In the genomic region with DNA sequence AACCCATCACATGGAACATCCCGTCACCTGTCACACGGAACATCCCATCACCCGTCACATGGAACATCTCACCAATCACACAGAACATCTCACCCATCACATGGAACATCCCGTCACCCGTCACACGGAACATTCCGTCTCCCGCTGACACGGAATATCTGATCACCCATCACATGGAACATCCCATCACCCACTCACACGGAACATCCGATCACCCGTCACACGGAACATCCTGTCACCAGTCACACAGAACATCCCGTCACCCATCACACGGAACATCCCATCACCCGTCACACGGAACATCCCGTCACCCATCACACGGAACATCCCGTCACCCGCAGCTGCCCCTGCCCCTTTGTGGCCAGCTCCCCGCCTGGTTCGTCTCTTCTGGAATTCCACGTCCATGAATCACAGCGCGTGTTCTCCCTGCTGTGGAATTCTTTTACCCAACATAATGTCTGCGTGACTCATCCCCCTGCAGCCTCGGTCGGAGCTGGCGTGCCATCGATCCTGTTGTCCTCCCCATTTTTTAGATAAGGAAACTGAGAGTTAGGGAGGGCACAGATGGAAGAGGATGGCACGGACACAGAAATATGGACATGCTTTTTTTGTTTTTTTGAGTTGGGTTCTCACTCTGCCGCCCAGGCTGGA, we compare ENCODE assay signal across 15 cellular contexts. TPM values are rescaled to one million over a fixed set of nuclear protein-coding genes. Genes with fewer than 3 reads are reported as not detected.
A peak's percentile ranks its signal among the peaks of the same experiment; 100 is the strongest.
DNase-seq lines count a peak whose midpoint lies in the region; ATAC-seq, FAIRE-seq and TF ChIP-seq lines count a peak whose summit lies in the region.
"Had no signal": no experiment of that assay in that cellular context is flagged by ENCODE, and none has a peak within 500 bp of the region (broad histone marks: within the 10 kb centered on the region; RNA-seq: fewer than 3 reads in every experiment).

No MANE protein-coding gene starts in this region.

- H3K4me2 ChIP-seq in K562 (ENCODE audit: insufficient read depth, low read length): no peak overlapping the region

- peaks cover 24% of the 10 kb centered on the region for H3K79me2 ChIP-seq in K562 (ENCODE audit: control insufficient read depth, insufficient read depth, low read length)

- TF ChIP-seq POLR2A in K562 (conservative IDR thresholded peaks at IDR 0.05) (no peak), gastrocnemius medialis (IDR thresholded peaks at IDR 0.05) (no peak)

- intact Hi-C loops in K562 (cut with micrococcal nuclease): no loop called here
- intact Hi-C loops in gastrocnemius medialis (cut with DNase I; ENCODE audit: low total_unique reads): no loop called here
- intact Hi-C loops in activated CD4-positive, alpha-beta T cell treated with anti-CD3 and anti-CD28 coated beads, Interleukin-2, amount 10 ng/mL, durations not matched to agents 24 days and 14 days (cut with micrococcal nuclease): no loop called here

- H4K20me1 ChIP-seq in K562 (replicated peaks; ENCODE audit: control insufficient read depth, insufficient read depth, low read length): no peaks in the 10 kb centered on the region

- H3K36me3 ChIP-seq in K562 (ENCODE audit: control insufficient read depth, insufficient read depth, low read length) (peaks cover 83% of the 10 kb centered on the region), kidney epithelial cell (ENCODE audit: control insufficient read depth, insufficient read depth, low read length) (no peaks in the 10 kb centered on the region), gastrocnemius medialis (no peaks in the 10 kb centered on the region)
- H3K36me3 ChIP-seq: heart left ventricle, suprapubic skin had no signal

- TF ChIP-seq CTCF in K562 (IDR thresholded peaks at IDR 0.05 in 2 of 3, conservative IDR thresholded peaks at IDR 0.05 in 1 of 3; ENCODE audit: insufficient read depth in 2 of 3, low read depth in 1 of 3, low read length in 3 of 3) (no peak), kidney epithelial cell (IDR thresholded peaks at IDR 0.05; ENCODE audit: insufficient read depth, low read length, poor library complexity, severe bottlenecking) (no peak), gastrocnemius medialis (IDR thresholded peaks at IDR 0.05 in 4 of 5, conservative IDR thresholded peaks at IDR 0.05 in 1 of 5) (no peak)

- H3K27me3 ChIP-seq in K562 (ENCODE audit: control insufficient read depth in 2 of 2, insufficient read depth in 2 of 2, low read length in 2 of 2) (no peaks in the 10 kb centered on the region), kidney epithelial cell (ENCODE audit: control insufficient read depth, insufficient read depth, low read length) (peaks cover 6% of the 10 kb centered on the region), gastrocnemius medialis (peaks cover 13 to 24% (median 17%) of the 10 kb centered on the region in 3 donors)

- no peak overlapping the region for H3K9ac ChIP-seq in K562 (ENCODE audit: insufficient read depth in 1 of 2, low read depth in 2 of 2, low read length in 2 of 2)

- no peaks in the 10 kb centered on the region for H3K9me1 ChIP-seq in K562 (ENCODE audit: control insufficient read depth, insufficient read depth, low read length)

- FAIRE-seq in K562 (lab: Jason Lieb, UNC): no peak

- H3K27me3 Mint-ChIP-seq in activated CD4-positive, alpha-beta T cell treated with anti-CD3 and anti-CD28 coated beads, Interleukin-2, amount 10 ng/mL, durations not matched to agents 24 days and 14 days: peaks cover 5% of the 10 kb centered on the region
- H3K27me3 Mint-ChIP-seq: naive B cell had no signal

- H3K4me3 Mint-ChIP-seq in activated CD4-positive, alpha-beta T cell treated with anti-CD3 and anti-CD28 coated beads, Interleukin-2, amount 10 ng/mL, durations not matched to agents 24 days and 14 days: no peak overlapping the region

- H3K4me3 ChIP-seq in K562 (no peak overlapping the region), kidney epithelial cell (ENCODE audit: low read depth, low read length) (no peak overlapping the region), gastrocnemius medialis (no peak overlapping the region)
- H3K4me3 ChIP-seq: heart left ventricle, suprapubic skin had no signal

- ATAC-seq in K562 (no peak), gastrocnemius medialis (no peak), GM21528 (IDR thresholded peaks at IDR 0.05; ENCODE audit: low FRiP score, unreplicated experiment) (no peak)

- POLR2A ChIA-PET in K562 (lab: Yijun Ruan, JAX): interaction anchor here (0.6 kb wide), 1 partner anchor 387 kb away, joined by 3 read pairs; no protein-coding TSS in a partner anchor

- TF ChIP-seq EP300 in K562 (IDR thresholded peaks at IDR 0.05; ENCODE audit: low read length): no peak

- WGBS in K562 (ENCODE audit: insufficient coverage, low coverage, missing lambda C conversion rate): 89% methylated on average over 30 of the region's 33 CpGs

- DNase-seq in AG08396 (ENCODE audit: low spot score) (peak; percentile 96), HS-5 (ENCODE audit: low read depth) (peak; percentile 74), K562 (ENCODE audit: extremely low read depth in 1 of 4, low spot score in 3 of 4) (no peak), kidney epithelial cell (ENCODE audit: low read depth) (peak; percentile 90), gastrocnemius medialis (no peak), RPMI8226 (no peak)
- no peak for DNase-seq in activated CD4-positive, alpha-beta T cell treated with anti-CD3 and anti-CD28 coated beads, Interleukin-2, amount 10 ng/mL, durations not matched to agents 24 days and 14 days
- DNase-seq: activated CD4-positive, alpha-beta T cell treated with anti-CD3 and anti-CD28 coated beads for 48 hours; COR-L47; heart left ventricle; naive B cell; NCI-H146; stimulated activated CD4-positive, alpha-beta T cell treated with anti-CD3 and anti-CD28 coated beads, Interleukin-2, amount 100 ng/mL, for 24 hours had no signal

- H3K4me1 Mint-ChIP-seq in activated CD4-positive, alpha-beta T cell treated with anti-CD3 and anti-CD28 coated beads, Interleukin-2, amount 10 ng/mL, durations not matched to agents 24 days and 14 days: no peaks in the 10 kb centered on the region

- no peak overlapping the region for H3K27ac Mint-ChIP-seq in activated CD4-positive, alpha-beta T cell treated with anti-CD3 and anti-CD28 coated beads, Interleukin-2, amount 10 ng/mL, durations not matched to agents 24 days and 14 days

- TSS peak; percentile 17 for BruUV-seq in K562 (replicated peaks; lab: Mats Ljungman, UMichigan)

- H3K9me3 ChIP-seq in K562 (replicated peaks; ENCODE audit: control insufficient read depth, insufficient read depth, low read depth, low read length): peaks cover 7% of the 10 kb centered on the region
- no peaks in the 10 kb centered on the region for H3K9me3 ChIP-seq in gastrocnemius medialis
- H3K9me3 ChIP-seq: heart left ventricle, suprapubic skin had no signal

- CTCF ChIA-PET in K562 (lab: Yijun Ruan, JAX; ENCODE audit: low intra/inter-chr PET ratio): no interaction called here

- no peak overlapping the region for H3K27ac ChIP-seq in K562 (ENCODE audit: extremely low read depth, low read depth, low read length)
- no peak overlapping the region for H3K27ac ChIP-seq in gastrocnemius medialis
- H3K27ac ChIP-seq: heart left ventricle, suprapubic skin had no signal

- no peak overlapping the region for H2AFZ ChIP-seq in K562 (ENCODE audit: low read depth, low read length)

- peaks cover 0 to 50% of the 10 kb centered on the region in 2 experiments; a peak in 2 of 5 replicates for H3K4me1 ChIP-seq in K562 (replicated peaks in 1 of 2; ENCODE audit: control insufficient read depth in 2 of 2, insufficient read depth in 2 of 2, low read length in 2 of 2)
- no peaks in the 10 kb centered on the region for H3K4me1 ChIP-seq in gastrocnemius medialis

- H3K9me3 Mint-ChIP-seq in activated CD4-positive, alpha-beta T cell treated with anti-CD3 and anti-CD28 coated beads, Interleukin-2, amount 10 ng/mL, durations not matched to agents 24 days and 14 days: no peaks in the 10 kb centered on the region
- H3K9me3 Mint-ChIP-seq: naive B cell had no signal

- no peak for TF ChIP-seq RAD21 in K562 (CRISPR knock-in tag; conservative IDR thresholded peaks at IDR 0.05 in 1 of 2, IDR thresholded peaks at IDR 0.05 in 1 of 2)

- in situ Hi-C loops in K562 (cut with MboI) (no loop called here), gastrocnemius medialis (cut with MboI; ENCODE audit: low sequenced_read_pairs in 4 of 4) (no loop called here)

- H3K36me3 Mint-ChIP-seq in activated CD4-positive, alpha-beta T cell treated with anti-CD3 and anti-CD28 coated beads, Interleukin-2, amount 10 ng/mL, durations not matched to agents 24 days and 14 days (ENCODE audit: low read depth): peaks cover 4% of the 10 kb centered on the region
- H3K36me3 Mint-ChIP-seq: naive B cell had no signal

RNA-seq across cellular contexts. Expression of a gene that starts 5.6 kb away (rescaled TPM):
- total RNA-seq in K562 (2011; cell fraction: chromatin; rRNA removed; ENCODE audit: low replicate concordance): 170 and 336 TPM in 2 replicates
- 170 and 181 TPM in 2 replicates for total RNA-seq in K562 (2011; cell fraction: nucleolus; rRNA removed)
- total RNA-seq in K562 (2011; cell fraction: nucleoplasm; rRNA removed): 123 and 131 TPM in 2 replicates
- 46.8 and 63.6 TPM in 2 replicates for total RNA-seq in K562 (2014; rRNA removed)
- total RNA-seq in K562 (2014; rRNA removed; fragmentation: Illumina TruSeq; extraction: Trizol): 16.2 and 18.8 TPM in 2 replicates
- 16.9 and 18.5 TPM in 2 replicates for total RNA-seq in K562 (2015; rRNA removed; fragmentation: Illumina TruSeq; extraction: Trizol)
- 58.8 and 73.4 TPM in 2 replicates for total RNA-seq in K562 (2021)
- polyA plus RNA-seq in K562 (2011; rRNA removed): 32.7 and 33.6 TPM in 2 replicates
- 19.6 and 36.0 TPM in 2 replicates for polyA plus RNA-seq in K562 (2011; cell fraction: cytosol; rRNA removed)
- 330 and 699 TPM in 2 replicates for polyA plus RNA-seq in K562 (2011; cell fraction: nucleus; rRNA removed)
- polyA plus RNA-seq in K562 (2012): 44.5 and 48.7 TPM in 2 replicates
- polyA plus RNA-seq in K562 (2014; fragmentation: Illumina TruSeq; extraction: Trizol): 31.5 and 39.1 TPM in 2 replicates
- 1 to 10 TPM in 1 of 2 experiments, under 1 TPM in 1; 0.30 to 1.9 TPM for polyA plus RNA-seq in K562 (2014; fragmentation: Nextera tagmentation; extraction: Ambion mirVana)
- 67.3 and 78.1 TPM in 2 replicates for polyA plus RNA-seq in K562 (2014; rRNA removed)
- polyA minus RNA-seq in K562 (2011; rRNA and poly(A)+ RNA removed): 9.2 TPM in 2 replicates
- polyA minus RNA-seq in K562 (2011; cell fraction: cytosol; rRNA and poly(A)+ RNA removed): 10.7 and 11.9 TPM in 2 replicates
- 34.3 and 47.3 TPM in 2 replicates for polyA minus RNA-seq in K562 (2011; cell fraction: nucleus; rRNA and poly(A)+ RNA removed)
- 11.5 and 11.6 TPM in 2 replicates for total RNA-seq in kidney epithelial cell
- total RNA-seq in gastrocnemius medialis: not detected
- total RNA-seq in activated CD4-positive, alpha-beta T cell treated with anti-CD3 and anti-CD28 coated beads, Interleukin-2, amount 10 ng/mL, durations not matched to agents 24 days and 14 days: 46.6 and 56.0 TPM in 2 replicates

RNA-seq across cellular contexts. Expression of a gene that starts 20.7 kb away (rescaled TPM):
- total RNA-seq in K562 (2011; cell fraction: chromatin; rRNA removed; ENCODE audit: low replicate concordance): 190 and 375 TPM in 2 replicates
- total RNA-seq in K562 (2011; cell fraction: nucleolus; rRNA removed): 1,145 and 1,282 TPM in 2 replicates
- total RNA-seq in K562 (2011; cell fraction: nucleoplasm; rRNA removed): 741 and 1,472 TPM in 2 replicates
- total RNA-seq in K562 (2014; rRNA removed): 6,042 and 8,261 TPM in 2 replicates
- 916 and 1,208 TPM in 2 replicates for total RNA-seq in K562 (2014; rRNA removed; fragmentation: Illumina TruSeq; extraction: Trizol)
- 2,074 and 2,169 TPM in 2 replicates for total RNA-seq in K562 (2015; rRNA removed; fragmentation: Illumina TruSeq; extraction: Trizol)
- 2,859 and 3,283 TPM in 2 replicates for total RNA-seq in K562 (2021)
- polyA plus RNA-seq in K562 (2011; rRNA removed): 1,633 and 2,887 TPM in 2 replicates
- 3,426 and 8,334 TPM in 2 replicates for polyA plus RNA-seq in K562 (2011; cell fraction: cytosol; rRNA removed)
- 2,104 and 2,686 TPM in 2 replicates for polyA plus RNA-seq in K562 (2011; cell fraction: nucleus; rRNA removed)
- 2,765 and 5,488 TPM in 2 replicates for polyA plus RNA-seq in K562 (2012)
- polyA plus RNA-seq in K562 (2014; fragmentation: Illumina TruSeq; extraction: Trizol): 1,258 and 1,518 TPM in 2 replicates
- 100 to 1,000 TPM; 227 to 348 TPM for polyA plus RNA-seq in K562 (2014; fragmentation: Nextera tagmentation; extraction: Ambion mirVana)
- polyA plus RNA-seq in K562 (2014; rRNA removed): 4,293 and 4,381 TPM in 2 replicates
- polyA minus RNA-seq in K562 (2011; rRNA and poly(A)+ RNA removed): 413 and 474 TPM in 2 replicates
- polyA minus RNA-seq in K562 (2011; cell fraction: cytosol; rRNA and poly(A)+ RNA removed): 1,370 and 2,343 TPM in 2 replicates
- 505 and 641 TPM in 2 replicates for polyA minus RNA-seq in K562 (2011; cell fraction: nucleus; rRNA and poly(A)+ RNA removed)
- total RNA-seq in kidney epithelial cell: 11,644 and 17,833 TPM in 2 replicates
- total RNA-seq in gastrocnemius medialis: 1,000 to 10,000 TPM; 4,295 to 5,889 (median 4,806) TPM
- 2,234 and 2,296 TPM in 2 replicates for total RNA-seq in activated CD4-positive, alpha-beta T cell treated with anti-CD3 and anti-CD28 coated beads, Interleukin-2, amount 10 ng/mL, durations not matched to agents 24 days and 14 days

RNA-seq across cellular contexts. Expression of a gene that starts 32.3 kb away (rescaled TPM):
- 0.23 TPM in 1 of 2 replicates, not detected in the other for total RNA-seq in K562 (2011; cell fraction: chromatin; rRNA removed; ENCODE audit: low replicate concordance)
- total RNA-seq in K562 (2011; cell fraction: nucleolus; rRNA removed): 0.67 and 1.3 TPM in 2 replicates
- 0.46 TPM in 1 of 2 replicates, not detected in the other for total RNA-seq in K562 (2011; cell fraction: nucleoplasm; rRNA removed)
- total RNA-seq in K562 (2014; rRNA removed) (0.14 TPM in 1 of 2 replicates, not detected in the other), K562 (2014; rRNA removed; fragmentation: Illumina TruSeq; extraction: Trizol) (not detected in 2 replicates), K562 (2015; rRNA removed; fragmentation: Illumina TruSeq; extraction: Trizol) (not detected in 2 replicates), K562 (2021) (0.20 and 0.22 TPM in 2 replicates), kidney epithelial cell (1.2 and 3.1 TPM in 2 replicates), gastrocnemius medialis (not detected)
- polyA plus RNA-seq in K562 (2011; rRNA removed) (0.31 and 0.34 TPM in 2 replicates), K562 (2014; fragmentation: Illumina TruSeq; extraction: Trizol) (0.08 TPM in 1 of 2 replicates, not detected in the other), K562 (2014; fragmentation: Nextera tagmentation; extraction: Ambion mirVana) (not detected), K562 (2014; rRNA removed) (0.18 TPM in 1 of 2 replicates, not detected in the other)
- polyA plus RNA-seq in K562 (2011; cell fraction: cytosol; rRNA removed): 0.22 and 1.2 TPM in 2 replicates
- 1.1 TPM in 2 replicates for polyA plus RNA-seq in K562 (2011; cell fraction: nucleus; rRNA removed)
- 0.17 and 0.21 TPM in 2 replicates for polyA plus RNA-seq in K562 (2012)
- not detected in 2 replicates for polyA minus RNA-seq in K562 (2011; rRNA and poly(A)+ RNA removed)
- not detected in 2 replicates for polyA minus RNA-seq in K562 (2011; cell fraction: cytosol; rRNA and poly(A)+ RNA removed)
- not detected in 2 replicates for polyA minus RNA-seq in K562 (2011; cell fraction: nucleus; rRNA and poly(A)+ RNA removed)
- not detected in 2 replicates for total RNA-seq in activated CD4-positive, alpha-beta T cell treated with anti-CD3 and anti-CD28 coated beads, Interleukin-2, amount 10 ng/mL, durations not matched to agents 24 days and 14 days
- total RNA-seq: heart left ventricle had no signal
- polyA plus RNA-seq: heart left ventricle had no signal

Comparison
In these comparisons a context has a peak if more than half of its experiments do, and no peak if none do; other contexts are left out.
1. DNase-seq: peak in AG08396 (single experiment), HS-5 (single experiment) and kidney epithelial cell (single experiment); none in K562 (0 of 4), gastrocnemius medialis (0 of 2), RPMI8226 (single experiment) and activated CD4-positive, alpha-beta T cell treated with anti-CD3 and anti-CD28 coated beads, Interleukin-2, amount 10 ng/mL, durations not matched to agents 24 days and 14 days (single experiment).
2. RNA of a gene that starts 5.6 kb away (total RNA-seq): 46.6 to 56.0 TPM in activated CD4-positive, alpha-beta T cell treated with anti-CD3 and anti-CD28 coated beads, Interleukin-2, amount 10 ng/mL, durations not matched to agents 24 days and 14 days, 16.2 to 336 TPM in K562 and 11.5 to 11.6 TPM in kidney epithelial cell; not detected in gastrocnemius medialis; every median in the first group is over 10 times any median in the second.